ENCODE assay signal across 1 cellular context in the genomic region with DNA sequence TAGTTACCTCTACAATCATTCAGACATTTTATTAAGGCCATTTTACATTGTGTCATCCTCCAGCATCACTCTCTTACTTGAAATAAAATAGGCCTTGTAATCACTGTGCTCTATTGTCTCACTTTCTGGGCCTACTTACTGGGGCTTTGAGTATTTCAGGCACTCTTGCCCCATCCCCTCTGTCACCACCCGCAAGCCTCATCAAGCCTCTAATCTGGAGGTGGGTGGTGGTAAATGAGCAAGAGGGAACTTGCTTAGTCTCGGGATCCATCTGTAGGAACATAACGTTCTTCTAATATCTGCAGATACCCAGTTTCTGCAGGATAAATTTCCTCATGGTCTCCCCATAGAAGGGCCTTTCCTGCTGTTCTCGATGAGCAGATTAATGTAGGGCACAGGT.
TF ChIP-seq lines count a peak whose summit lies in the region.

No MANE protein-coding gene starts in this region.

TF ChIP-seq in GM23338, 12 proteins besides CTCF, POLR2A, EP300 and RAD21 (continued from another document):
- TF ChIP-seq, protein P1, sequence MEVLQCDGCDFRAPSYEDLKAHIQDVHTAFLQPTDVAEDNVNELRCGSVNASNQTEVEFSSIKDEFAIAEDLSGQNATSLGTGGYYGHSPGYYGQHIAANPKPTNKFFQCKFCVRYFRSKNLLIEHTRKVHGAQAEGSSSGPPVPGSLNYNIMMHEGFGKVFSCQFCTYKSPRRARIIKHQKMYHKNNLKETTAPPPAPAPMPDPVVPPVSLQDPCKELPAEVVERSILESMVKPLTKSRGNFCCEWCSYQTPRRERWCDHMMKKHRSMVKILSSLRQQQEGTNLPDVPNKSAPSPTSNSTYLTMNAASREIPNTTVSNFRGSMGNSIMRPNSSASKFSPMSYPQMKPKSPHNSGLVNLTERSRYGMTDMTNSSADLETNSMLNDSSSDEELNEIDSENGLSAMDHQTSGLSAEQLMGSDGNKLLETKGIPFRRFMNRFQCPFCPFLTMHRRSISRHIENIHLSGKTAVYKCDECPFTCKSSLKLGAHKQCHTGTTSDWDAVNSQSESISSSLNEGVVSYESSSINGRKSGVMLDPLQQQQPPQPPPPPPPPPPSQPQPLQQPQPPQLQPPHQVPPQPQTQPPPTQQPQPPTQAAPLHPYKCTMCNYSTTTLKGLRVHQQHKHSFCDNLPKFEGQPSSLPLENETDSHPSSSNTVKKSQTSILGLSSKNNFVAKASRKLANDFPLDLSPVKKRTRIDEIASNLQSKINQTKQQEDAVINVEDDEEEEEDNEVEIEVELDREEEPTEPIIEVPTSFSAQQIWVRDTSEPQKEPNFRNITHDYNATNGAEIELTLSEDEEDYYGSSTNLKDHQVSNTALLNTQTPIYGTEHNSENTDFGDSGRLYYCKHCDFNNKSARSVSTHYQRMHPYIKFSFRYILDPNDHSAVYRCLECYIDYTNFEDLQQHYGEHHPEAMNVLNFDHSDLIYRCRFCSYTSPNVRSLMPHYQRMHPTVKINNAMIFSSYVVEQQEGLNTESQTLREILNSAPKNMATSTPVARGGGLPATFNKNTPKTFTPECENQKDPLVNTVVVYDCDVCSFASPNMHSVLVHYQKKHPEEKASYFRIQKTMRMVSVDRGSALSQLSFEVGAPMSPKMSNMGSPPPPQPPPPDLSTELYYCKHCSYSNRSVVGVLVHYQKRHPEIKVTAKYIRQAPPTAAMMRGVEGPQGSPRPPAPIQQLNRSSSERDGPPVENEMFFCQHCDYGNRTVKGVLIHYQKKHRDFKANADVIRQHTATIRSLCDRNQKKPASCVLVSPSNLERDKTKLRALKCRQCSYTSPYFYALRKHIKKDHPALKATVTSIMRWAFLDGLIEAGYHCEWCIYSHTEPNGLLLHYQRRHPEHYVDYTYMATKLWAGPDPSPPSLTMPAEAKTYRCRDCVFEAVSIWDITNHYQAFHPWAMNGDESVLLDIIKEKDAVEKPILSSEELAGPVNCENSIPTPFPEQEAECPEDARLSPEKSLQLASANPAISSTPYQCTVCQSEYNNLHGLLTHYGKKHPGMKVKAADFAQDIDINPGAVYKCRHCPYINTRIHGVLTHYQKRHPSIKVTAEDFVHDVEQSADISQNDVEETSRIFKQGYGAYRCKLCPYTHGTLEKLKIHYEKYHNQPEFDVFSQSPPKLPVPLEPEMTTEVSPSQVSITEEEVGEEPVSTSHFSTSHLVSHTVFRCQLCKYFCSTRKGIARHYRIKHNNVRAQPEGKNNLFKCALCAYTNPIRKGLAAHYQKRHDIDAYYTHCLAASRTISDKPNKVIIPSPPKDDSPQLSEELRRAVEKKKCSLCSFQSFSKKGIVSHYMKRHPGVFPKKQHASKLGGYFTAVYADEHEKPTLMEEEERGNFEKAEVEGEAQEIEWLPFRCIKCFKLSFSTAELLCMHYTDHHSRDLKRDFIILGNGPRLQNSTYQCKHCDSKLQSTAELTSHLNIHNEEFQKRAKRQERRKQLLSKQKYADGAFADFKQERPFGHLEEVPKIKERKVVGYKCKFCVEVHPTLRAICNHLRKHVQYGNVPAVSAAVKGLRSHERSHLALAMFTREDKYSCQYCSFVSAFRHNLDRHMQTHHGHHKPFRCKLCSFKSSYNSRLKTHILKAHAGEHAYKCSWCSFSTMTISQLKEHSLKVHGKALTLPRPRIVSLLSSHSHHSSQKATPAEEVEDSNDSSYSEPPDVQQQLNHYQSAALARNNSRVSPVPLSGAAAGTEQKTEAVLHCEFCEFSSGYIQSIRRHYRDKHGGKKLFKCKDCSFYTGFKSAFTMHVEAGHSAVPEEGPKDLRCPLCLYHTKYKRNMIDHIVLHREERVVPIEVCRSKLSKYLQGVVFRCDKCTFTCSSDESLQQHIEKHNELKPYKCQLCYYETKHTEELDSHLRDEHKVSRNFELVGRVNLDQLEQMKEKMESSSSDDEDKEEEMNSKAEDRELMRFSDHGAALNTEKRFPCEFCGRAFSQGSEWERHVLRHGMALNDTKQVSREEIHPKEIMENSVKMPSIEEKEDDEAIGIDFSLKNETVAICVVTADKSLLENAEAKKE (CRISPR knock-in tag; IDR thresholded peaks at IDR 0.05) = no peak
TF ChIP-seq in GM23338: peak in this region for 0.
